6 cellular contexts compared by ENCODE assay signal in the genomic region with DNA sequence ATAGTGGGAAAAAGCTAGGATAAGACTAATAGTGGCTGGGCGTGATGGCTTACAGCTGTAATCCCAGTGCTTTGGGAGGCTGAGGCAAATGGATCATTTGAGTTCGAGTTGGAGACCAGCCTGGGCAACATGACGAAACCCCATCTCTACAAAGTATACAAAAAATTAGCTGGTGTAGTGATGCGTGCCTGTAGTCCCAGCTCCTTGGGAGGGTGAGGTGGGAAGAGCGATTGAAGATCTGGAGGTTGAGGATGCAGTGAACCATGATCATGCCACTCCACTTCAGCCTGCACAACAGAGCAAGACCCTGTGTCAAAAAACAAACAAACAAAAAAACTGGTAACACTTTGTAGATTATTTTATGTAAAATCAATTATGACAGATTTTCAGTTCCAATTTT.
"Had no signal": no experiment of that assay in that cellular context is flagged by ENCODE, and none has a peak within 500 bp of the region (broad histone marks: within the 10 kb centered on the region; RNA-seq: fewer than 3 reads in every experiment).

No MANE protein-coding gene starts in this region.

- H3K4me3 Mint-ChIP-seq: GM23338, IgD-negative memory B cell had no signal

- H3K4me3 ChIP-seq: GM23338, HAP-1 had no signal

- H3K27ac ChIP-seq: KMS-11 had no signal

- H2AFZ ChIP-seq: GM23338 had no signal

- H3K4me1 Mint-ChIP-seq: IgD-negative memory B cell had no signal

- H3K9me3 ChIP-seq: HAP-1 had no signal

- H3K36me3 ChIP-seq: HAP-1 had no signal

- H3K9ac ChIP-seq: KMS-11 had no signal

- H3K4me1 ChIP-seq: HAP-1 had no signal

- H3K9me3 Mint-ChIP-seq: IgD-negative memory B cell had no signal

- DNase-seq: H7, KBM-7 had no signal

- H3K27ac Mint-ChIP-seq: GM23338, IgD-negative memory B cell had no signal

- H3K4me2 ChIP-seq: GM23338, KMS-11 had no signal
